Comparison of ENCODE assay signal across 19 cellular contexts in genomic region chr9:124145903-124146575, GRCh38.
A peak's percentile ranks its signal among the peaks of the same experiment; 100 is the strongest.
DNase-seq lines count a peak whose midpoint lies in the region; ATAC-seq, FAIRE-seq and TF ChIP-seq lines count a peak whose summit lies in the region.
"Had no signal": no experiment of that assay in that cellular context is flagged by ENCODE, and none has a peak within 500 bp of the region (broad histone marks: within the 10 kb centered on the region; RNA-seq: fewer than 3 reads in every experiment).

No MANE protein-coding gene starts in this region.

- no peak for ATAC-seq in HepG2
- ATAC-seq in right lobe of liver, result no peak
- ATAC-seq in GM18909 (IDR thresholded peaks at IDR 0.05; ENCODE audit: poor library complexity, unreplicated experiment), result no peak
- ATAC-seq: GM12878 had no signal

- TF ChIP-seq POLR2A in HepG2 (IDR thresholded peaks at IDR 0.05; ENCODE audit: insufficient read depth in 1 of 2, low read depth in 2 of 2, low read length in 2 of 2) (no peak), right lobe of liver (IDR thresholded peaks at IDR 0.05) (no peak)

- H4K20me1 ChIP-seq in HepG2 (ENCODE audit: insufficient read depth, low read length), result no peaks in the 10 kb centered on the region

- BruUV-seq in HepG2 (replicated peaks; lab: Mats Ljungman, UMichigan), result no TSS peak

- DNase-seq in HepG2 (ENCODE audit: low spot score) (no peak), right lobe of liver (no peak), RKO (ENCODE audit: low spot score) (peak; percentile 61), fibroblast of mammary gland (ENCODE audit: low read depth) (peak; percentile 58), AG20443 (ENCODE audit: low spot score) (no peak), 8988T (no peak)
- DNase-seq in stimulated activated CD8-positive, alpha-beta memory T cell treated with anti-CD3 and anti-CD28 coated beads, Interleukin-4, amount 100 ng/mL, for 48 hours, result no peak
- DNase-seq: activated B cell treated with CpG ODN at 0.5 μM for 24 hours; activated naive CD8-positive, alpha-beta T cell treated with anti-CD3 and anti-CD28 coated beads, Interleukin-2, amount 10 ng/mL, durations not matched to agents 7 days and 5 days; CD4-positive, alpha-beta memory T cell; colonic mucosa; endodermal cell; MG63; NCI-H1694 treated with DMSO at 0.1 percent for 48 hours; NCI-H345 had no signal

- no peak overlapping the region for H2AFZ ChIP-seq in HepG2 (ENCODE audit: low read length)
- H2AFZ ChIP-seq: hepatocyte had no signal

- TF ChIP-seq RAD21 in HepG2 (CRISPR knock-in tag; IDR thresholded peaks at IDR 0.05), result no peak

- in situ Hi-C loops in HepG2 (cut with HindIII; ENCODE audit: extremely low pct_ligation_motif_present, low pct_unique_long_range_greater_than_20kb), result no loop called here

- H3K9me3 ChIP-seq in HepG2 (ENCODE audit: low read length), result no peaks in the 10 kb centered on the region
- no peaks in the 10 kb centered on the region for H3K9me3 ChIP-seq in right lobe of liver
- H3K9me3 ChIP-seq: colonic mucosa had no signal

- TF ChIP-seq EP300 in HepG2 (IDR thresholded peaks at IDR 0.05; ENCODE audit: low read depth in 2 of 2, low read length in 2 of 2), result no peak
- TF ChIP-seq EP300 in HepG2 (CRISPR knock-in tag; IDR thresholded peaks at IDR 0.05; ENCODE audit: borderline replicate concordance), result no peak

- no peak overlapping the region for H3K4me3 ChIP-seq in HepG2 (replicated peaks in 1 of 3; ENCODE audit: insufficient read depth in 1 of 3, low read depth in 2 of 3, low read length in 3 of 3)
- H3K4me3 ChIP-seq in right lobe of liver, result no peak overlapping the region
- H3K4me3 ChIP-seq in fibroblast of mammary gland (ENCODE audit: control insufficient read depth, low read depth, low read length), result no peak overlapping the region
- H3K4me3 ChIP-seq: colonic mucosa, GM12878, hepatocyte, MG63 had no signal

- no peak overlapping the region for H3K4me2 ChIP-seq in HepG2 (ENCODE audit: low read depth, low read length)
- H3K4me2 ChIP-seq: hepatocyte had no signal

- CTCF ChIA-PET in HepG2 (lab: Yijun Ruan, JAX; ENCODE audit: low intra/inter-chr PET ratio, low total read pairs), result no interaction called here

- H3K36me3 ChIP-seq in HepG2 (replicated peaks in 1 of 2; ENCODE audit: control insufficient read depth in 1 of 2, insufficient read depth in 2 of 2, low read length in 2 of 2) (no peaks in the 10 kb centered on the region), right lobe of liver (no peaks in the 10 kb centered on the region)
- H3K36me3 ChIP-seq: colonic mucosa, MG63 had no signal

- 20% methylated on average over 5 of the region's 5 CpGs for WGBS in HepG2 (ENCODE audit: low lambda C conversion rate)
- WGBS in right lobe of liver (ENCODE audit: insufficient coverage, low coverage, low lambda C conversion rate, missing lambda C conversion rate), result 58% methylated on average over 4 of the region's 5 CpGs

- H3K9ac ChIP-seq in HepG2 (ENCODE audit: insufficient read depth, low read depth, low read length), result no peak overlapping the region

- H3K27ac ChIP-seq in HepG2 (ENCODE audit: extremely low read length, insufficient read depth, low read length) (no peak overlapping the region), right lobe of liver (no peak overlapping the region)
- H3K27ac ChIP-seq: colonic mucosa, hepatocyte had no signal

- no peaks in the 10 kb centered on the region for H3K79me2 ChIP-seq in HepG2 (ENCODE audit: insufficient read depth, low read length)
- H3K79me2 ChIP-seq: hepatocyte had no signal

- H3K27me3 ChIP-seq in HepG2 (ENCODE audit: control insufficient read depth in 1 of 2, insufficient read depth in 2 of 2, low read length in 2 of 2), result no peaks in the 10 kb centered on the region; a peak in 1 of 5 replicates
- no peaks in the 10 kb centered on the region for H3K27me3 ChIP-seq in right lobe of liver
- H3K27me3 ChIP-seq: colonic mucosa, MG63 had no signal

- no peak for TF ChIP-seq CTCF in HepG2 (CRISPR knock-in tag; IDR thresholded peaks at IDR 0.05)
- TF ChIP-seq CTCF in right lobe of liver (IDR thresholded peaks at IDR 0.05), result no peak
- no peak for TF ChIP-seq CTCF in fibroblast of mammary gland (conservative IDR thresholded peaks at IDR 0.05; ENCODE audit: control insufficient read depth, insufficient read depth, low read depth, low read length)

- intact Hi-C loops in HepG2 (cut with micrococcal nuclease; ENCODE audit: unreplicated experiment) (no loop called here), right lobe of liver (cut with DNase I) (no loop called here)

- H3K4me1 ChIP-seq in HepG2 (ENCODE audit: insufficient read depth, low read length), result peaks cover 37% of the 10 kb centered on the region
- no peaks in the 10 kb centered on the region for H3K4me1 ChIP-seq in right lobe of liver
- H3K4me1 ChIP-seq: colonic mucosa had no signal

- POLR2A ChIA-PET in HepG2 (lab: Yijun Ruan, JAX), result interaction anchor here (1.2 kb wide), 1 partner anchor 77 kb away, joined by 3 read pairs; no protein-coding TSS in a partner anchor

- no peak for FAIRE-seq in HepG2 (lab: Jason Lieb, UNC)
- FAIRE-seq: GM12878, keratinocyte had no signal

TF ChIP-seq in HepG2, 621 proteins besides CTCF, POLR2A, EP300 and RAD21:
- TF ChIP-seq MEF2D (CRISPR knock-in tag; IDR thresholded peaks at IDR 0.05), result no peak
- no peak for TF ChIP-seq ZKSCAN1 (IDR thresholded peaks at IDR 0.05; ENCODE audit: low read length)
- TF ChIP-seq ZNF788 (CRISPR knock-in tag; IDR thresholded peaks at IDR 0.05; ENCODE audit: borderline replicate concordance), result no peak
- TF ChIP-seq MAFK (conservative IDR thresholded peaks at IDR 0.05 in 1 of 2, IDR thresholded peaks at IDR 0.05 in 1 of 2; ENCODE audit: low read length in 2 of 2), result peak; percentile 66 to 77
- TF ChIP-seq SNRNP70 (IDR thresholded peaks at IDR 0.05; ENCODE audit: low read depth, low read length), result no peak
- TF ChIP-seq ISX (CRISPR knock-in tag; conservative IDR thresholded peaks at IDR 0.05), result no peak
- no peak for TF ChIP-seq ATF1 (CRISPR knock-in tag; IDR thresholded peaks at IDR 0.05)
- no peak for TF ChIP-seq ZFP90 (CRISPR knock-in tag; IDR thresholded peaks at IDR 0.05; ENCODE audit: borderline replicate concordance)
- peak; percentile 70; the same call in 1 of the 2 replicates for TF ChIP-seq MAFF (IDR thresholded peaks at IDR 0.05; ENCODE audit: low read depth, low read length)
- no peak for TF ChIP-seq FOXC1 (CRISPR knock-in tag; IDR thresholded peaks at IDR 0.05; ENCODE audit: borderline replicate concordance)
- TF ChIP-seq TFAP4 (IDR thresholded peaks at IDR 0.05; ENCODE audit: borderline replicate concordance, low read depth), result peak; percentile 22; the same call in 1 of the 2 replicates

Comparison
In these comparisons a context has a peak if more than half of its experiments do, and no peak if none do; other contexts are left out.
1. DNase-seq: peak in RKO (single experiment) and fibroblast of mammary gland (single experiment); none in HepG2 (single experiment), right lobe of liver (0 of 3), AG20443 (single experiment), 8988T (single experiment) and stimulated activated CD8-positive, alpha-beta memory T cell treated with anti-CD3 and anti-CD28 coated beads, Interleukin-4, amount 100 ng/mL, for 48 hours (single experiment).